Comparison of ENCODE assay signal across 8 cellular contexts in genomic region chr12:49264466-49264872, GRCh38. TPM values are rescaled to one million over a fixed set of nuclear protein-coding genes. Genes with fewer than 3 reads are reported as not detected.
A peak's percentile ranks its signal among the peaks of the same experiment; 100 is the strongest.
DNase-seq lines count a peak whose midpoint lies in the region; ATAC-seq and TF ChIP-seq lines count a peak whose summit lies in the region.

No MANE protein-coding gene starts in this region.

- intact Hi-C loops in psoas muscle (cut with DNase I), result no loop called here

- H3K9me3 ChIP-seq in psoas muscle, result no peaks in the 10 kb centered on the region

- H3K4me1 ChIP-seq in psoas muscle, result no peaks in the 10 kb centered on the region

- peak overlapping the region; percentile 86 for H3K4me3 ChIP-seq in fibroblast of the aortic adventitia (ENCODE audit: low read depth, low read length)
- H3K4me3 ChIP-seq in psoas muscle, result peak overlapping the region; percentile 80

- peak; percentile 71 for DNase-seq in D341Med (ENCODE audit: low spot score)
- peak; percentile 48 for DNase-seq in activated CD8-positive, alpha-beta memory T cell treated with anti-CD3 and anti-CD28 coated beads, Interleukin-2, amount 50 U/mL, for 4 hours
- no peak for DNase-seq in fibroblast of the aortic adventitia (ENCODE audit: low read depth)
- DNase-seq in psoas muscle, result no peak
- no peak for DNase-seq in NCI-H1694 treated with DMSO at 0.1 percent for 48 hours (lab: John Stamatoyannopoulos, UW)
- DNase-seq in NCI-H774 (lab: John Stamatoyannopoulos, UW), result no peak

- ATAC-seq in GM19467 (IDR thresholded peaks at IDR 0.05; ENCODE audit: unreplicated experiment) (peak; percentile 21), HG03520 (IDR thresholded peaks at IDR 0.05; ENCODE audit: unreplicated experiment) (peak; percentile 26), psoas muscle (peak; percentile 41 to 49 (median 46))

- peaks cover 0 to 20% (median 0%) of the 10 kb centered on the region in 3 donors for H3K27me3 ChIP-seq in psoas muscle (ENCODE audit: insufficient read depth in 3 of 3, low read length in 2 of 3)

- no peak for TF ChIP-seq CTCF in fibroblast of the aortic adventitia (IDR thresholded peaks at IDR 0.05; ENCODE audit: insufficient read depth, low read length)
- TF ChIP-seq CTCF in psoas muscle (IDR thresholded peaks at IDR 0.05), result no peak

- H3K36me3 ChIP-seq in psoas muscle (ENCODE audit: insufficient read depth in 1 of 2, low read depth in 1 of 2), result peaks cover 0 to 4% of the 10 kb centered on the region in 2 donors

- H3K27ac ChIP-seq in psoas muscle, result peak overlapping the region; percentile 89

- 0 to 4% (median 0%) methylated on average over 16 to 35 of the region's 35 CpGs for WGBS in psoas muscle, 3 donors

RNA-seq across cellular contexts. Expression of gene TUBA1C, which starts 0.4 kb away (rescaled TPM):
- 54.7 and 839 TPM in 2 replicates for total RNA-seq in fibroblast of the aortic adventitia (ENCODE audit: low replicate concordance)
- 100 to 1,000 TPM in 1 of 4 donors, 10 to 100 TPM in 3; 41.4 to 103 (median 48.2) TPM for total RNA-seq in psoas muscle
- polyA plus RNA-seq in psoas muscle, result 100 to 1,000 TPM in 2 of 3 donors, 10 to 100 TPM in 1; 62.9 to 454 (median 129) TPM

RNA-seq across cellular contexts. Expression of gene PRPH, which starts 30.5 kb away (rescaled TPM):
- total RNA-seq in fibroblast of the aortic adventitia (ENCODE audit: low replicate concordance), result 0.18 and 0.33 TPM in 2 replicates
- not detected for total RNA-seq in psoas muscle
- under 1 TPM in 2 of 3 donors, not detected in 1; 0.06 to 0.20 TPM for polyA plus RNA-seq in psoas muscle

RNA-seq across cellular contexts. Expression of gene TROAP, which starts 58.6 kb away (rescaled TPM):
- 4.0 and 11.3 TPM in 2 replicates for total RNA-seq in fibroblast of the aortic adventitia (ENCODE audit: low replicate concordance)
- total RNA-seq in psoas muscle, result under 1 TPM in 2 of 4 donors, not detected in 2; 0.39 to 0.48 TPM
- under 1 TPM; 0.07 to 0.36 (median 0.26) TPM for polyA plus RNA-seq in psoas muscle

Comparison
In these comparisons a context has a peak if more than half of its experiments do, and no peak if none do; other contexts are left out.
1. DNase-seq: peak in D341Med (single experiment) and activated CD8-positive, alpha-beta memory T cell treated with anti-CD3 and anti-CD28 coated beads, Interleukin-2, amount 50 U/mL, for 4 hours (single experiment); none in fibroblast of the aortic adventitia (single experiment), psoas muscle (0 of 2), NCI-H1694 treated with DMSO at 0.1 percent for 48 hours (single experiment) and NCI-H774 (single experiment).
2. Peak in every context shown above with its lines, with median percentiles within 50 percentile points of each other: ATAC-seq.